8 cellular contexts compared by ENCODE assay signal in the genomic region with DNA sequence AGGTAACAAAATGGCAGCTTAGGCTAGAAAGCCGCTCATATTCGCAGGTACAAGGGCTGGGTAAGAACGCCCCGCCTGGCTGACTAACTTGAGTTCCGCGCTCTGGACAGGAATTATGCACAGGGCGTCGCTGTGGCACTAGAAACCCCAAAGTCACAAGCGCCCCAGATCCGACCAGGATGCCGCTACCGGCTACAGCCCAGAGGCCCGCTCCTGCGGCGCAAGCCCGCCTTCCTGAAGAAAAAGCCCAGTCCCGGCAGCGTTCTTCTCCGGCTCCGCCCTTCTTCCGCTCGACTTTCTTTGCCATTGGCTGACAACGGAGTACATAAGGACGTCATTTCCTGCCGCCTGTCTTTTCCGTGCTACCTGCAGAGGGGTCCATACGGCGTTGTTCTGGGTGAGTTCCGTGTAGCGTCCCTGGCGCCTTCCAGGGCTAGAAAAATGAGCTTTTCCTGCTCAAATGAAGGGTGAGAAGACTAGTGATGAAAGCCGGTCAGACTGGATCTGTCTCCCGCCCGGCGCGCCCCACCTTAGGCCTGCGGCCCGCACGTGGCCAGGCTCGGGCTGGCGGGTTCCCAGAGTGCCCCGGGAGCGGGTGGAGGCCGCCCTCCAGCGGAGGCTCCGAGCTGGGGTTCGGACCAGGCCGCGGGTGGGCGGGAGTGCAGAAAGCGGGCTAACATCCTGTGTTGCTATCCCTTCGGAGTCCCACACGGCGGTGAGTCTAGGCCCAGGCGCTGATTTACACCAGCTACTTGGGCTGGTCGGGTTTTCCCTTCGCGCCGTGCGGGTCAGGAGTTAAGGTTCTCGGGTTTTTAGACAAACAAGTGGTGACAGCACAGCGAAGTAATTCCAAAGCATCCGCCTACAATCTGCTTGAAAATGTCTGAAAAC. TPM values are rescaled to one million over a fixed set of nuclear protein-coding genes. Genes with fewer than 3 reads are reported as not detected.
DNase-seq lines count a peak whose midpoint lies in the region; FAIRE-seq and TF ChIP-seq lines count a peak whose summit lies in the region.

A gene (plus strand): TSS at position 353 of the 891 bp plus-strand sequence. CDS start 934 bp downstream, outside the sequence.

- CTCF ChIA-PET in activated naive CD4-positive, alpha-beta T cell treated with anti-CD3 and anti-CD28 coated beads for 36 hours (lab: Charles Lee), result interaction anchor here (0.7 to 3.0 kb wide), 4 partner anchors 10 to 114 kb away, joined by 3 to 12 read pairs (median 5); no protein-coding TSS in a partner anchor

- peak within 1 kb of the TSS; percentile 99 for H3K23ac ChIP-seq in neuronal stem cell (ENCODE audit: low read depth, low read length, poor library complexity)

- H3K36me3 Mint-ChIP-seq in HFFc6 (ENCODE audit: low read depth), result peaks cover 43% of the 10 kb centered on the region
- peaks cover 51% of the 10 kb centered on the region for H3K36me3 Mint-ChIP-seq in activated naive CD4-positive, alpha-beta T cell treated with anti-CD3 and anti-CD28 coated beads for 36 hours (ENCODE audit: low read depth)

- no peak within 1 kb of the TSS for H2BK5ac ChIP-seq in neuronal stem cell (ENCODE audit: low read length)

- TF ChIP-seq CTCF in HFFc6 (IDR thresholded peaks at IDR 0.05), result peak; percentile 55
- TF ChIP-seq CTCF in subcutaneous adipose tissue (IDR thresholded peaks at IDR 0.05; ENCODE audit: low read depth), result no peak

- no peak within 1 kb of the TSS for H2BK12ac ChIP-seq in neuronal stem cell (ENCODE audit: low read length)

- H4K91ac ChIP-seq in neuronal stem cell (ENCODE audit: low read depth, low read length, poor library complexity), result no peak within 1 kb of the TSS

- H3K27ac Mint-ChIP-seq in HFFc6, result peak within 1 kb of the TSS; percentile 97
- peak within 1 kb of the TSS; percentile 96 for H3K27ac Mint-ChIP-seq in activated naive CD4-positive, alpha-beta T cell treated with anti-CD3 and anti-CD28 coated beads for 36 hours

- peaks cover 7% of the 10 kb centered on the region for H3K27me3 Mint-ChIP-seq in HFFc6 (ENCODE audit: insufficient read depth)
- H3K27me3 Mint-ChIP-seq in activated naive CD4-positive, alpha-beta T cell treated with anti-CD3 and anti-CD28 coated beads for 36 hours (ENCODE audit: low read depth), result no peaks in the 10 kb centered on the region

- peaks cover 4 to 5% of the 10 kb centered on the region in 2 donors for H3K4me1 ChIP-seq in neuronal stem cell (ENCODE audit: control insufficient read depth in 2 of 2, insufficient read depth in 1 of 2, low read depth in 1 of 2, low read length in 2 of 2)

- peaks cover 51% of the 10 kb centered on the region for H3K4me1 Mint-ChIP-seq in HFFc6 (ENCODE audit: low read depth)
- peaks cover 41% of the 10 kb centered on the region for H3K4me1 Mint-ChIP-seq in activated naive CD4-positive, alpha-beta T cell treated with anti-CD3 and anti-CD28 coated beads for 36 hours (ENCODE audit: low read depth)

- peak within 1 kb of the TSS; percentile 94 for H2AFZ ChIP-seq in neuronal stem cell (ENCODE audit: low read length)

- no peaks in the 10 kb centered on the region for H3K9me3 ChIP-seq in neuronal stem cell (replicated peaks in 1 of 2; ENCODE audit: control insufficient read depth in 2 of 2, insufficient read depth in 1 of 2, low read depth in 1 of 2, low read length in 2 of 2)

- H3K27ac ChIP-seq in neuronal stem cell (replicated peaks; ENCODE audit: low read length), result peak within 1 kb of the TSS; percentile 88

- peak within 1 kb of the TSS; percentile 97 for H3K4me3 Mint-ChIP-seq in HFFc6
- H3K4me3 Mint-ChIP-seq in activated naive CD4-positive, alpha-beta T cell treated with anti-CD3 and anti-CD28 coated beads for 36 hours, result peak within 1 kb of the TSS; percentile 94

- H3K27me3 ChIP-seq in neuronal stem cell (ENCODE audit: control insufficient read depth in 3 of 3, insufficient read depth in 3 of 3, low read depth in 1 of 3, low read length in 3 of 3), result no peaks in the 10 kb centered on the region

- peak within 1 kb of the TSS; percentile 77 for H3K14ac ChIP-seq in neuronal stem cell (ENCODE audit: low read length)

- H3K18ac ChIP-seq in neuronal stem cell (ENCODE audit: low read length), result peak within 1 kb of the TSS; percentile 94

- no peak within 1 kb of the TSS for H2BK15ac ChIP-seq in neuronal stem cell (ENCODE audit: low read length)

- no CpG with 5 or more reads among the region's 63 CpGs for WGBS in neuronal stem cell (ENCODE audit: extremely low coverage in 2 of 2, insufficient read length in 2 of 2, insufficient replicate concordance in 1 of 2), 2 donors

- H3K4me3 ChIP-seq in GM08714 (ENCODE audit: low read length), result peak within 1 kb of the TSS; percentile 87
- peak within 1 kb of the TSS; percentile 81 to 93 for H3K4me3 ChIP-seq in neuronal stem cell (ENCODE audit: low read length in 2 of 2)

- H3K9ac ChIP-seq in neuronal stem cell (ENCODE audit: low read depth, low read length, poor library complexity), result peak within 1 kb of the TSS; percentile 89

- no peak within 1 kb of the TSS for H3K4ac ChIP-seq in neuronal stem cell (ENCODE audit: low read length)

- H2BK120ac ChIP-seq in neuronal stem cell (ENCODE audit: low read depth, low read length), result no peak within 1 kb of the TSS

- H4K8ac ChIP-seq in neuronal stem cell (ENCODE audit: low read depth, low read length), result peak within 1 kb of the TSS; percentile 76

- H3K9me3 Mint-ChIP-seq in HFFc6, result no peaks in the 10 kb centered on the region
- no peaks in the 10 kb centered on the region for H3K9me3 Mint-ChIP-seq in activated naive CD4-positive, alpha-beta T cell treated with anti-CD3 and anti-CD28 coated beads for 36 hours

- FAIRE-seq in frontal cortex (lab: Jason Lieb, UNC), result no peak

- H2AK5ac ChIP-seq in neuronal stem cell (ENCODE audit: low read depth, low read length), result no peak within 1 kb of the TSS

- intact Hi-C loops in activated naive CD4-positive, alpha-beta T cell treated with anti-CD3 and anti-CD28 coated beads for 36 hours (cut with micrococcal nuclease), result loop anchor here (1.0 to 5.0 kb wide), 11 partner anchors 23 to 1792 kb away; a partner anchor contains a TSS

- H3K4me2 ChIP-seq in neuronal stem cell (ENCODE audit: insufficient read depth, low read length, poor library complexity, severe bottlenecking), result peak within 1 kb of the TSS; percentile 64

- DNase-seq in HFFc6 (peak; percentile 98), NAMALWA (ENCODE audit: low spot score) (peak; percentile 98), SK-N-DZ (ENCODE audit: low spot score) (peak; percentile 96), frontal cortex (ENCODE audit: low spot score in 2 of 2) (peak; percentile 89 to 93), neuronal stem cell (ENCODE audit: low spot score) (peak; percentile 94)
- DNase-seq in activated naive CD4-positive, alpha-beta T cell treated with anti-CD3 and anti-CD28 coated beads for 36 hours, result peak; percentile 98

- no peaks in the 10 kb centered on the region for H3K79me1 ChIP-seq in neuronal stem cell (ENCODE audit: low read depth, low read length)

- H3K36me3 ChIP-seq in neuronal stem cell (replicated peaks in 1 of 2; ENCODE audit: control insufficient read depth in 2 of 2, insufficient read depth in 2 of 2, low read length in 2 of 2), result peaks cover 24 to 45% of the 10 kb centered on the region in 2 donors

RNA-seq across cellular contexts. Expression of the gene that starts here (rescaled TPM):
- 1,000 to 10,000 TPM; 1,595 to 1,900 (median 1,723) TPM for total RNA-seq in HFFc6 (2021; fragmentation: NEBNext Ultra II Directional; extraction: Animal tissue kit (Norgen Biotek cat#: 25700))
- polyA plus RNA-seq in SK-N-DZ (2014; cell fraction: cytosol; rRNA removed), result 2,861 and 2,894 TPM in 2 replicates
- polyA plus RNA-seq in SK-N-DZ (2014; cell fraction: nucleus; rRNA removed), result 1,186 and 1,691 TPM in 2 replicates
- 1,000 to 10,000 TPM; 3,309 to 3,414 TPM for total RNA-seq in activated naive CD4-positive, alpha-beta T cell treated with anti-CD3 and anti-CD28 coated beads for 36 hours
- 1,502 TPM for total RNA-seq in frontal cortex
- 3,054 TPM for polyA plus RNA-seq in neuronal stem cell (2013, experiment 1 of 2)
- polyA plus RNA-seq in neuronal stem cell (2013, experiment 2 of 2), result 3,086 TPM
- 100 to 1,000 TPM; 490 to 861 (median 825) TPM for total RNA-seq in subcutaneous adipose tissue

Comparison
In these comparisons a context has a peak if more than half of its experiments do, and no peak if none do; other contexts are left out.
1. Peak in every context shown above with its lines: DNase-seq, H3K4me3 ChIP-seq and H3K27ac ChIP-seq.